Comparison of ENCODE assay signal across 8 cellular contexts in the genomic region with DNA sequence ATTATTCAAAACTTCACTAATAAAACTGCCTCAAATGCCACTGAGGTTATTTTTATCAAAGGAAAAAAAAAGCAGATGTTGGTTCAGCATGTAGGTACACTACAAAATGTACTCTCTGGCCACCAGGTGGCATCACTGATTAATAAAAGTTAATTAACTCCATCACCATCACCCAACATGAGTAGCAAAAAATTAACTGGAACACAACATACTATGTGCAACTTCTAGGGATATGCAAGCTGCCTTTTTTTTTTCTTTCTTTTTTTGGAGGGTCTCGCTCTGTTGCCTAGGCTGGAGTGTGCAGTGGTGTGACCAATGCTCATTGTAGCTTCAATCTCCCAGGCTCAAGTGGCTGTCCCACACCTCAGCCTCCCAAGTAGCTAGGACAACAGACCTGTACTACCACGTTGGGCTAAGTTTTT. TPM values are rescaled to one million over a fixed set of nuclear protein-coding genes. Genes with fewer than 3 reads are reported as not detected.
DNase-seq lines count a peak whose midpoint lies in the region; ATAC-seq and TF ChIP-seq lines count a peak whose summit lies in the region.

No MANE protein-coding gene starts in this region.

- H3K27me3 ChIP-seq in hepatocyte = no peaks in the 10 kb centered on the region
- no peaks in the 10 kb centered on the region for H3K27me3 ChIP-seq in spleen (replicated peaks in 1 of 7)

- TF ChIP-seq POLR2A in spleen (IDR thresholded peaks at IDR 0.05) = no peak

- H2AFZ ChIP-seq in hepatocyte = no peak overlapping the region

- peak; percentile 78 for DNase-seq in GM12865 (ENCODE audit: low read depth)
- DNase-seq in NCI-H146 (lab: John Stamatoyannopoulos, UW) = peak; percentile 70
- DNase-seq in T-helper 2 cell = peak in 4 of 5 experiments; percentile 19 to 67 (median 36)
- DNase-seq in astrocyte of the cerebellum (ENCODE audit: low read depth) = peak; percentile 60
- peak; percentile 83 for DNase-seq in hepatocyte (ENCODE audit: low spot score)
- DNase-seq in spleen = no peak

- no peaks in the 10 kb centered on the region for H3K4me1 ChIP-seq in hepatocyte (ENCODE audit: insufficient read depth)
- H3K4me1 ChIP-seq in spleen = peaks cover 0 to 15% (median 5%) of the 10 kb centered on the region in 6 donors

- H3K4me2 ChIP-seq in hepatocyte = no peak overlapping the region

- no peaks in the 10 kb centered on the region for H3K36me3 ChIP-seq in hepatocyte (replicated peaks; ENCODE audit: insufficient read depth, low read depth)
- H3K36me3 ChIP-seq in spleen = no peaks in the 10 kb centered on the region

- no peaks in the 10 kb centered on the region for H3K9me2 ChIP-seq in hepatocyte (replicated peaks; ENCODE audit: insufficient read depth)

- H3K79me2 ChIP-seq in hepatocyte = no peaks in the 10 kb centered on the region

- no peaks in the 10 kb centered on the region for H4K20me1 ChIP-seq in hepatocyte (ENCODE audit: insufficient read depth, poor library complexity, severe bottlenecking)

- TF ChIP-seq CTCF in GM12865 (IDR thresholded peaks at IDR 0.05; ENCODE audit: insufficient read depth, low read depth, low read length, missing control alignments) (peak; percentile 45), astrocyte of the cerebellum (IDR thresholded peaks at IDR 0.05; ENCODE audit: low read depth, low read length, missing control alignments) (peak; percentile 42), hepatocyte (IDR thresholded peaks at IDR 0.05; ENCODE audit: poor library complexity) (peak; percentile 79), spleen (IDR thresholded peaks at IDR 0.05 in 8 of 11, conservative IDR thresholded peaks at IDR 0.05 in 3 of 11) (peak; percentile 63 to 88 (median 76))

- ATAC-seq in HG02610 (IDR thresholded peaks at IDR 0.05; ENCODE audit: unreplicated experiment) (peak; percentile 68), GM21360 (IDR thresholded peaks at IDR 0.05; ENCODE audit: unreplicated experiment) (no peak)

- H3K27ac ChIP-seq in hepatocyte (peak overlapping the region; percentile 11), spleen (peak overlapping the region in 3 of 8 donors; percentile 7 to 27 (median 23))

- H3K9me3 ChIP-seq in hepatocyte (ENCODE audit: low read depth) = no peaks in the 10 kb centered on the region
- H3K9me3 ChIP-seq in spleen = no peaks in the 10 kb centered on the region

- H3K4me3 ChIP-seq in GM12865 (ENCODE audit: low read depth, low read length) (no peak overlapping the region), astrocyte of the cerebellum (ENCODE audit: low read depth, low read length) (no peak overlapping the region), hepatocyte (no peak overlapping the region), spleen (no peak overlapping the region)

- intact Hi-C loops in spleen (cut with DNase I; ENCODE audit: low total_unique reads) = loop anchor here (5.0 kb wide), 2 partner anchors 215 to 415 kb away; no protein-coding TSS in a partner anchor

- in situ Hi-C loops in astrocyte of the cerebellum (cut with HindIII; ENCODE audit: low sequenced_read_pairs) = loop anchor here (5.0 to 25.0 kb wide), 2 partner anchors 215 to 420 kb away; no protein-coding TSS in a partner anchor

- 62% methylated on average over 2 of the region's 2 CpGs for WGBS in hepatocyte (ENCODE audit: low lambda C conversion rate, missing lambda C conversion rate)
- WGBS in spleen, 5 donors = 42 to 75% (median 58%) methylated on average over 2 of the region's 2 CpGs

RNA-seq across cellular contexts. Expression of gene NR2C1, which starts 43.8 kb away (rescaled TPM):
- 32.9 and 40.6 TPM in 2 replicates for total RNA-seq in hepatocyte
- 28.4 and 29.7 TPM in 2 replicates for polyA plus RNA-seq in hepatocyte
- 100 to 1,000 TPM in 1 of 7 donors, 10 to 100 TPM in 6; 30.2 to 133 (median 42.9) TPM for total RNA-seq in spleen
- polyA plus RNA-seq in spleen = 10 to 100 TPM; 31.3 to 73.4 (median 49.9) TPM
